Comparison of ENCODE assay signal across 8 cellular contexts in genomic region chr1:210726621-210727020, GRCh38.
DNase-seq lines count a peak whose midpoint lies in the region; ATAC-seq and TF ChIP-seq lines count a peak whose summit lies in the region.

No MANE protein-coding gene starts in this region.

- no peaks in the 10 kb centered on the region for H3K9me3 ChIP-seq in CD8-positive, alpha-beta T cell (ENCODE audit: low read length)

- H3K36me3 ChIP-seq in CD8-positive, alpha-beta T cell (ENCODE audit: insufficient read depth, low read length): no peaks in the 10 kb centered on the region

- H3K4me3 Mint-ChIP-seq in CD8-positive, alpha-beta T cell: no peak overlapping the region
- no peak overlapping the region for H3K4me3 Mint-ChIP-seq in activated CD8-positive, alpha-beta T cell treated with anti-CD3 and anti-CD28 coated beads, Interleukin-2, amount 10 ng/mL, durations not matched to agents 7 days and 5 days

- H3K9me3 Mint-ChIP-seq in CD8-positive, alpha-beta T cell: no peaks in the 10 kb centered on the region
- no peaks in the 10 kb centered on the region for H3K9me3 Mint-ChIP-seq in activated CD8-positive, alpha-beta T cell treated with anti-CD3 and anti-CD28 coated beads, Interleukin-2, amount 10 ng/mL, durations not matched to agents 7 days and 5 days (ENCODE audit: insufficient read depth)

- POLR2A ChIA-PET in CD8-positive, alpha-beta T cell (lab: Charles Lee): no interaction called here
- POLR2A ChIA-PET in activated CD8-positive, alpha-beta T cell treated with anti-CD3 and anti-CD28 coated beads, Interleukin-2, amount 10 ng/mL, durations not matched to agents 7 days and 5 days (lab: Charles Lee): no interaction called here

- no peaks in the 10 kb centered on the region for H3K27me3 ChIP-seq in CD8-positive, alpha-beta T cell (ENCODE audit: insufficient read depth, low read length)

- no peak for ATAC-seq in CD8-positive, alpha-beta T cell
- peak; percentile 79 for ATAC-seq in activated CD8-positive, alpha-beta T cell treated with anti-CD3 and anti-CD28 coated beads, Interleukin-2, amount 10 ng/mL, durations not matched to agents 7 days and 5 days
- ATAC-seq in HG03571 (IDR thresholded peaks at IDR 0.05; ENCODE audit: unreplicated experiment): no peak

- CTCF ChIA-PET in CD8-positive, alpha-beta T cell (lab: Charles Lee): no interaction called here
- CTCF ChIA-PET in activated CD8-positive, alpha-beta T cell treated with anti-CD3 and anti-CD28 coated beads, Interleukin-2, amount 10 ng/mL, durations not matched to agents 7 days and 5 days (lab: Charles Lee): no interaction called here

- H3K36me3 Mint-ChIP-seq in CD8-positive, alpha-beta T cell: no peaks in the 10 kb centered on the region
- H3K36me3 Mint-ChIP-seq in activated CD8-positive, alpha-beta T cell treated with anti-CD3 and anti-CD28 coated beads, Interleukin-2, amount 10 ng/mL, durations not matched to agents 7 days and 5 days (ENCODE audit: low read depth): no peaks in the 10 kb centered on the region

- H3K4me3 ChIP-seq in CD8-positive, alpha-beta T cell (ENCODE audit: low read depth, low read length): no peak overlapping the region

- no peak overlapping the region for H3K27ac ChIP-seq in CD8-positive, alpha-beta T cell (ENCODE audit: low read depth, low read length)

- TF ChIP-seq CTCF in CD8-positive, alpha-beta T cell (IDR thresholded peaks at IDR 0.05): no peak

- peak in 4 of 7 experiments; percentile 1 to 31 (median 22) for DNase-seq in CD8-positive, alpha-beta T cell
- DNase-seq in HuH-7 (ENCODE audit: low spot score): peak; percentile 8
- peak; percentile 71 for DNase-seq in activated CD8-positive, alpha-beta T cell treated with anti-CD3 and anti-CD28 coated beads, Interleukin-2, amount 10 ng/mL, durations not matched to agents 7 days and 5 days
- peak; percentile 41 for DNase-seq in kidney tubule cell (ENCODE audit: low spot score)
- DNase-seq in HCEC 1CT: no peak
- DNase-seq in SHP77 treated with DMSO at 0.1 percent for 48 hours (lab: John Stamatoyannopoulos, UW): no peak
- DNase-seq in cerebellar cortex (ENCODE audit: low spot score): no peak

- intact Hi-C loops in CD8-positive, alpha-beta T cell (cut with DNase I, micrococcal nuclease): no loop called here

- no peaks in the 10 kb centered on the region for H3K4me1 Mint-ChIP-seq in CD8-positive, alpha-beta T cell (ENCODE audit: low read depth)
- H3K4me1 Mint-ChIP-seq in activated CD8-positive, alpha-beta T cell treated with anti-CD3 and anti-CD28 coated beads, Interleukin-2, amount 10 ng/mL, durations not matched to agents 7 days and 5 days (ENCODE audit: low read depth): peaks cover 11% of the 10 kb centered on the region

- no peaks in the 10 kb centered on the region for H3K4me1 ChIP-seq in CD8-positive, alpha-beta T cell (ENCODE audit: insufficient read depth, low read length)

- H3K27me3 Mint-ChIP-seq in CD8-positive, alpha-beta T cell (ENCODE audit: low read depth): peaks cover 13% of the 10 kb centered on the region
- peaks cover 7% of the 10 kb centered on the region for H3K27me3 Mint-ChIP-seq in activated CD8-positive, alpha-beta T cell treated with anti-CD3 and anti-CD28 coated beads, Interleukin-2, amount 10 ng/mL, durations not matched to agents 7 days and 5 days (ENCODE audit: low read depth)

- no peak overlapping the region for H3K27ac Mint-ChIP-seq in CD8-positive, alpha-beta T cell
- H3K27ac Mint-ChIP-seq in activated CD8-positive, alpha-beta T cell treated with anti-CD3 and anti-CD28 coated beads, Interleukin-2, amount 10 ng/mL, durations not matched to agents 7 days and 5 days: no peak overlapping the region

Comparison
In these comparisons a context has a peak if more than half of its experiments do, and no peak if none do; other contexts are left out.
1. DNase-seq: peak in CD8-positive, alpha-beta T cell (4 of 7), HuH-7 (single experiment), activated CD8-positive, alpha-beta T cell treated with anti-CD3 and anti-CD28 coated beads, Interleukin-2, amount 10 ng/mL, durations not matched to agents 7 days and 5 days (single experiment) and kidney tubule cell (single experiment); none in HCEC 1CT (single experiment), SHP77 treated with DMSO at 0.1 percent for 48 hours (single experiment) and cerebellar cortex (single experiment).